Comparison of ENCODE assay signal across 8 cellular contexts in genomic region chr13:40789275-40790231, GRCh38.
A peak's percentile ranks its signal among the peaks of the same experiment; 100 is the strongest.
DNase-seq lines count a peak whose midpoint lies in the region; ATAC-seq lines count a peak whose summit lies in the region.

SLC25A15 (plus strand) TSS chr13:40789611; CDS start chr13:40793227, 3,616 bp downstream.

- no peaks in the 10 kb centered on the region for H4K20me1 ChIP-seq in BLaER1

- DNase-seq in NCI-H748 (lab: John Stamatoyannopoulos, UW; ENCODE audit: unreplicated experiment) (peak; percentile 87), memory B cell (ENCODE audit: low spot score in 2 of 2) (peak; percentile 49 to 65)
- peak; percentile 91 for DNase-seq in activated CD8-positive, alpha-beta memory T cell treated with anti-CD3 and anti-CD28 coated beads for 24 hours
- DNase-seq in effector memory CD8-positive, alpha-beta T cell: peak; percentile 63 to 70 (median 66)
- DNase-seq in stimulated activated CD8-positive, alpha-beta memory T cell treated with anti-CD3 and anti-CD28 coated beads, Interleukin-12 subunit alpha, Interleukin-12 subunit beta, amount 100 ng/mL, for 4 hours (ENCODE audit: low read depth): peak; percentile 74

- H3K4me1 Mint-ChIP-seq in effector memory CD8-positive, alpha-beta T cell (ENCODE audit: low read depth in 2 of 2): peaks cover 3 to 6% of the 10 kb centered on the region in 2 donors
- peaks cover 5% of the 10 kb centered on the region for H3K4me1 Mint-ChIP-seq in memory B cell

- no peaks in the 10 kb centered on the region for H3K27me3 ChIP-seq in BLaER1

- H3K4me2 ChIP-seq in BLaER1: peak within 1 kb of the TSS; percentile 96

- peak within 1 kb of the TSS; percentile 81 for H3K4me3 ChIP-seq in BLaER1

- ATAC-seq in GM19023 (IDR thresholded peaks at IDR 0.05; ENCODE audit: unreplicated experiment) (peak; percentile 86), HG03159 (IDR thresholded peaks at IDR 0.05; ENCODE audit: unreplicated experiment) (peak; percentile 85), memory B cell (ENCODE audit: low read depth) (peak; percentile 92)
- peak; percentile 91 for ATAC-seq in effector memory CD8-positive, alpha-beta T cell (replicated peaks)

- peaks cover 4% of the 10 kb centered on the region for H3K36me3 Mint-ChIP-seq in effector memory CD8-positive, alpha-beta T cell (ENCODE audit: insufficient read depth)
- no peaks in the 10 kb centered on the region for H3K36me3 Mint-ChIP-seq in memory B cell

- H3K4me3 Mint-ChIP-seq in effector memory CD8-positive, alpha-beta T cell: peak within 1 kb of the TSS; percentile 63 to 72
- peak within 1 kb of the TSS; percentile 76 for H3K4me3 Mint-ChIP-seq in memory B cell

- peaks cover 49% of the 10 kb centered on the region for H3K4me1 ChIP-seq in BLaER1

- H3K9ac ChIP-seq in BLaER1: peak within 1 kb of the TSS; percentile 84

- peak within 1 kb of the TSS; percentile 88 for H3K27ac ChIP-seq in BLaER1

- H3K9me3 Mint-ChIP-seq in effector memory CD8-positive, alpha-beta T cell: no peaks in the 10 kb centered on the region
- H3K9me3 Mint-ChIP-seq in memory B cell: no peaks in the 10 kb centered on the region

- peak within 1 kb of the TSS; percentile 62 to 64 for H3K27ac Mint-ChIP-seq in effector memory CD8-positive, alpha-beta T cell
- peak within 1 kb of the TSS; percentile 6 for H3K27ac Mint-ChIP-seq in memory B cell

- no peaks in the 10 kb centered on the region for H3K9me3 ChIP-seq in BLaER1

- no peaks in the 10 kb centered on the region for H3K27me3 Mint-ChIP-seq in effector memory CD8-positive, alpha-beta T cell
- no peaks in the 10 kb centered on the region for H3K27me3 Mint-ChIP-seq in memory B cell

- H3K36me3 ChIP-seq in BLaER1: peaks cover 15% of the 10 kb centered on the region

Comparison
In these comparisons a context has a peak if more than half of its experiments do, and no peak if none do; other contexts are left out.
1. Peak in every context shown above with its lines: DNase-seq, ATAC-seq, H3K4me3 ChIP-seq and H3K27ac ChIP-seq.